ENCODE assay signal across 28 cellular contexts in genomic region chr20:51788822-51789221, GRCh38. TPM values are rescaled to one million over a fixed set of nuclear protein-coding genes. Genes with fewer than 3 reads are reported as not detected.
"Had no signal": no experiment of that assay in that cellular context is flagged by ENCODE, and none has a peak within 500 bp of the region (broad histone marks: within the 10 kb centered on the region; RNA-seq: fewer than 3 reads in every experiment).

No MANE protein-coding gene starts in this region.

- H3K36me3 ChIP-seq: left ventricle myocardium inferior, neutrophil, right atrium auricular region, stomach, thyroid gland, transverse colon, upper lobe of left lung had no signal

- H3K9me3 Mint-ChIP-seq: memory B cell; naive thymus-derived CD4-positive, alpha-beta T cell; natural killer cell treated with Interleukin-12 subunit alpha and Interleukin-12 subunit beta and Interleukin-15 and Interleukin-18, amount 100 ng/mL, for 72 hours; neural progenitor cell; stimulated activated naive B cell treated with anti-CD40 and anti-IgM and Interleukin-4, amounts not matched to agents 10 μg/mL and 1 μg/mL and 100 μg/mL, for 72 hours had no signal

- ATAC-seq: mucosa of descending colon; naive thymus-derived CD4-positive, alpha-beta T cell; natural killer cell treated with Interleukin-12 subunit alpha and Interleukin-12 subunit beta and Interleukin-15 and Interleukin-18, amount 100 ng/mL, for 72 hours; sciatic nerve; stimulated activated naive CD8-positive, alpha-beta T cell treated with anti-CD3 and anti-CD28 coated beads, Interleukin-15, Interleukin-2, amounts not matched to agents 100 U/mL and 50 U/mL, for 24 hours had no signal

- H3K9me3 ChIP-seq: left ventricle myocardium inferior, mucosa of descending colon, neutrophil, right atrium auricular region, stomach, testis, thyroid gland, transverse colon, upper lobe of left lung had no signal

- H3K4me3 ChIP-seq: hepatocyte, left ventricle myocardium inferior, lung, mucosa of descending colon, neural progenitor cell, right atrium auricular region, skin epidermis, stomach, testis, thyroid gland, transverse colon, upper lobe of left lung had no signal

- DNase-seq: islet precursor cell; left ventricle myocardium inferior; midbrain; mucosa of descending colon; naive thymus-derived CD4-positive, alpha-beta T cell; occipital lobe; stimulated activated CD4-positive, alpha-beta T cell treated with anti-CD3 and anti-CD28 coated beads, Interleukin-12 subunit alpha, Interleukin-12 subunit beta, amount 100 ng/mL, for 4 hours; stimulated activated CD4-positive, alpha-beta T cell treated with anti-CD3 and anti-CD28 coated beads, Interleukin-15, amount 100 ng/mL, for 24 hours; stimulated activated CD4-positive, alpha-beta T cell treated with anti-CD3 and anti-CD28 coated beads, Interleukin-2, amount 100 ng/mL, for 24 hours; stimulated activated CD4-positive, alpha-beta T cell treated with anti-CD3 and anti-CD28 coated beads, Interleukin-4, amount 100 ng/mL, for 1 hour; stimulated activated naive B cell treated with anti-CD40 and anti-IgM and Interleukin-4, amounts not matched to agents 10 μg/mL and 1 μg/mL and 100 μg/mL, for 72 hours; stimulated activated naive CD8-positive, alpha-beta T cell treated with anti-CD3 and anti-CD28 coated beads, Interleukin-15, Interleukin-2, amounts not matched to agents 100 U/mL and 50 U/mL, for 24 hours; stomach; testis; transverse colon; upper lobe of left lung had no signal

- H3K27me3 ChIP-seq: hepatocyte, neural progenitor cell, neutrophil, right atrium auricular region, testis, thyroid gland, transverse colon, upper lobe of left lung had no signal

- H3K4me2 ChIP-seq: hepatocyte, neural progenitor cell had no signal

- H3K27ac ChIP-seq: hepatocyte, left ventricle myocardium inferior, neutrophil, parathyroid adenoma, right atrium auricular region, skin epidermis, stomach, testis, thyroid gland, transverse colon, upper lobe of left lung had no signal

- H2AFZ ChIP-seq: hepatocyte, neural progenitor cell, parathyroid adenoma had no signal

- H3K9ac ChIP-seq: neural progenitor cell, parathyroid adenoma had no signal

- H3K4me1 ChIP-seq: left ventricle myocardium inferior, parathyroid adenoma, right atrium auricular region, stomach, testis, transverse colon, upper lobe of left lung had no signal

- H3K36me3 Mint-ChIP-seq: memory B cell; naive thymus-derived CD4-positive, alpha-beta T cell; natural killer cell treated with Interleukin-12 subunit alpha and Interleukin-12 subunit beta and Interleukin-15 and Interleukin-18, amount 100 ng/mL, for 72 hours; stimulated activated naive B cell treated with anti-CD40 and anti-IgM and Interleukin-4, amounts not matched to agents 10 μg/mL and 1 μg/mL and 100 μg/mL, for 72 hours had no signal

- H3K4me3 Mint-ChIP-seq: memory B cell; naive thymus-derived CD4-positive, alpha-beta T cell; natural killer cell treated with Interleukin-12 subunit alpha and Interleukin-12 subunit beta and Interleukin-15 and Interleukin-18, amount 100 ng/mL, for 72 hours; neural progenitor cell; stimulated activated naive B cell treated with anti-CD40 and anti-IgM and Interleukin-4, amounts not matched to agents 10 μg/mL and 1 μg/mL and 100 μg/mL, for 72 hours had no signal

- H3K27me3 Mint-ChIP-seq: natural killer cell treated with Interleukin-12 subunit alpha and Interleukin-12 subunit beta and Interleukin-15 and Interleukin-18, amount 100 ng/mL, for 72 hours had no signal

- H3K27ac Mint-ChIP-seq: memory B cell; naive thymus-derived CD4-positive, alpha-beta T cell; natural killer cell treated with Interleukin-12 subunit alpha and Interleukin-12 subunit beta and Interleukin-15 and Interleukin-18, amount 100 ng/mL, for 72 hours; neural progenitor cell; stimulated activated naive B cell treated with anti-CD40 and anti-IgM and Interleukin-4, amounts not matched to agents 10 μg/mL and 1 μg/mL and 100 μg/mL, for 72 hours had no signal

- H3K4me1 Mint-ChIP-seq: memory B cell; naive thymus-derived CD4-positive, alpha-beta T cell; stimulated activated naive B cell treated with anti-CD40 and anti-IgM and Interleukin-4, amounts not matched to agents 10 μg/mL and 1 μg/mL and 100 μg/mL, for 72 hours had no signal

- H3K79me2 ChIP-seq: parathyroid adenoma had no signal

RNA-seq across cellular contexts. Expression of gene SALL4, which starts 13.5 kb away (rescaled TPM):
- total RNA-seq: myocyte, right atrium auricular region had no signal
- polyA plus RNA-seq: naive thymus-derived CD4-positive, alpha-beta T cell had no signal

RNA-seq across cellular contexts. Expression of gene ATP9A, which starts 20.6 kb away (rescaled TPM):
- polyA plus RNA-seq: naive thymus-derived CD4-positive, alpha-beta T cell had no signal
